ENCODE assay signal across 8 cellular contexts in genomic region chr10:74151879-74152722, GRCh38. TPM values are rescaled to one million over a fixed set of nuclear protein-coding genes. Genes with fewer than 3 reads are reported as not detected.
A peak's percentile ranks its signal among the peaks of the same experiment; 100 is the strongest.
DNase-seq lines count a peak whose midpoint lies in the region; ATAC-seq and TF ChIP-seq lines count a peak whose summit lies in the region.

No MANE protein-coding gene starts in this region.

- H3K27me3 Mint-ChIP-seq in activated naive CD4-positive, alpha-beta T cell treated with anti-CD3 and anti-CD28 coated beads, Interleukin-2, amount 50 U/mL, for 24 hours = no peaks in the 10 kb centered on the region
- no peaks in the 10 kb centered on the region for H3K27me3 Mint-ChIP-seq in activated naive CD8-positive, alpha-beta T cell treated with anti-CD3 and anti-CD28 coated beads for 36 hours

- ATAC-seq in left lung = no peak

- no peak for TF ChIP-seq CTCF in left lung (IDR thresholded peaks at IDR 0.05)
- no peak for TF ChIP-seq CTCF in transverse colon (IDR thresholded peaks at IDR 0.05)
- no peak for TF ChIP-seq CTCF in GM13976 (IDR thresholded peaks at IDR 0.05; ENCODE audit: borderline replicate concordance, control extremely low read depth, extremely low read depth, insufficient read depth, missing control alignments)

- peaks cover 41% of the 10 kb centered on the region for H3K4me1 Mint-ChIP-seq in activated naive CD4-positive, alpha-beta T cell treated with anti-CD3 and anti-CD28 coated beads, Interleukin-2, amount 50 U/mL, for 24 hours
- peaks cover 42% of the 10 kb centered on the region for H3K4me1 Mint-ChIP-seq in activated naive CD8-positive, alpha-beta T cell treated with anti-CD3 and anti-CD28 coated beads for 36 hours

- intact Hi-C loops in left lung (cut with DNase I) (no loop called here), transverse colon (cut with DNase I; ENCODE audit: low total_unique reads) (no loop called here)

- peak overlapping the region; percentile 83 for H3K27ac Mint-ChIP-seq in activated naive CD4-positive, alpha-beta T cell treated with anti-CD3 and anti-CD28 coated beads, Interleukin-2, amount 50 U/mL, for 24 hours
- H3K27ac Mint-ChIP-seq in activated naive CD8-positive, alpha-beta T cell treated with anti-CD3 and anti-CD28 coated beads for 36 hours = peak overlapping the region; percentile 61

- H3K36me3 Mint-ChIP-seq in activated naive CD4-positive, alpha-beta T cell treated with anti-CD3 and anti-CD28 coated beads, Interleukin-2, amount 50 U/mL, for 24 hours = no peaks in the 10 kb centered on the region
- H3K36me3 Mint-ChIP-seq in activated naive CD8-positive, alpha-beta T cell treated with anti-CD3 and anti-CD28 coated beads for 36 hours = peaks cover 12% of the 10 kb centered on the region

- H3K4me3 Mint-ChIP-seq in activated naive CD4-positive, alpha-beta T cell treated with anti-CD3 and anti-CD28 coated beads, Interleukin-2, amount 50 U/mL, for 24 hours = no peak overlapping the region
- H3K4me3 Mint-ChIP-seq in activated naive CD8-positive, alpha-beta T cell treated with anti-CD3 and anti-CD28 coated beads for 36 hours = peak overlapping the region; percentile 42

- H3K4me3 ChIP-seq in left lung = peak overlapping the region; percentile 69 to 90
- H3K4me3 ChIP-seq in transverse colon = peak overlapping the region; percentile 83 to 98 (median 87)

- H3K9me3 ChIP-seq in left lung = no peaks in the 10 kb centered on the region
- H3K9me3 ChIP-seq in transverse colon = no peaks in the 10 kb centered on the region

- 14 to 15% methylated on average over 5 of the region's 5 CpGs for WGBS in transverse colon (ENCODE audit: low coverage in 1 of 2), 2 donors

- H3K27ac ChIP-seq in left lung (peak overlapping the region; percentile 15 to 89), transverse colon (peak overlapping the region; percentile 87 to 94 (median 92))

- TF ChIP-seq POLR2A in transverse colon (IDR thresholded peaks at IDR 0.05) = no peak

- H3K36me3 ChIP-seq in left lung (no peaks in the 10 kb centered on the region), transverse colon (no peaks in the 10 kb centered on the region)

- in situ Hi-C loops in transverse colon (cut with MboI; ENCODE audit: low pct_ligation_motif_present in 1 of 4, low pct_unique_long_range_greater_than_20kb in 1 of 4, low sequenced_read_pairs in 3 of 4) (no loop called here), GM13976 (cut with MboI; ENCODE audit: low sequenced_read_pairs, unreplicated experiment) (no loop called here)

- H3K9me3 Mint-ChIP-seq in activated naive CD4-positive, alpha-beta T cell treated with anti-CD3 and anti-CD28 coated beads, Interleukin-2, amount 50 U/mL, for 24 hours = no peaks in the 10 kb centered on the region
- no peaks in the 10 kb centered on the region for H3K9me3 Mint-ChIP-seq in activated naive CD8-positive, alpha-beta T cell treated with anti-CD3 and anti-CD28 coated beads for 36 hours

- TF ChIP-seq EP300 in transverse colon (IDR thresholded peaks at IDR 0.05; ENCODE audit: low read depth) = no peak

- H3K4me1 ChIP-seq in left lung (peaks cover 24 to 33% of the 10 kb centered on the region in 2 donors), transverse colon (peaks cover 12 to 46% (median 22%) of the 10 kb centered on the region in 4 donors)

- DNase-seq in activated naive CD4-positive, alpha-beta T cell treated with anti-CD3 and anti-CD28 coated beads, Interleukin-2, amount 50 U/mL, for 16 hours = no peak
- DNase-seq in activated naive CD8-positive, alpha-beta T cell treated with anti-CD3 and anti-CD28 coated beads for 36 hours = no peak
- DNase-seq in left lung (no peak), transverse colon (no peak), Ammon's horn (ENCODE audit: low spot score) (no peak), amniotic stem cell (lab: John Stamatoyannopoulos, UW) (no peak), GM13976 (ENCODE audit: low spot score) (no peak)

- H3K27me3 ChIP-seq in left lung (no peaks in the 10 kb centered on the region), transverse colon (no peaks in the 10 kb centered on the region)

RNA-seq across cellular contexts. Expression of gene ADK, which starts 1.1 kb away (rescaled TPM):
- 10 to 100 TPM; 56.5 to 57.4 TPM for total RNA-seq in activated naive CD8-positive, alpha-beta T cell treated with anti-CD3 and anti-CD28 coated beads for 36 hours
- total RNA-seq in left lung (10 to 100 TPM; 60.3 to 68.6 TPM), transverse colon (10 to 100 TPM in 3 of 4 donors, 1 to 10 TPM in 1; 6.8 to 25.2 (median 14.8) TPM)

RNA-seq across cellular contexts. Expression of gene AP3M1, which starts 1.5 kb away (rescaled TPM):
- 10 to 100 TPM; 45.4 to 46.4 TPM for total RNA-seq in activated naive CD8-positive, alpha-beta T cell treated with anti-CD3 and anti-CD28 coated beads for 36 hours
- 10 to 100 TPM; 37.5 to 40.5 TPM for total RNA-seq in left lung
- total RNA-seq in transverse colon = 10 to 100 TPM; 10.1 to 27.3 (median 21.3) TPM
